Comparison of ENCODE assay signal across 25 cellular contexts in genomic region chr4:27148211-27148895, GRCh38.
A peak's percentile ranks its signal among the peaks of the same experiment; 100 is the strongest.
DNase-seq lines count a peak whose midpoint lies in the region; ATAC-seq, FAIRE-seq and TF ChIP-seq lines count a peak whose summit lies in the region.
"Had no signal": no experiment of that assay in that cellular context is flagged by ENCODE, and none has a peak within 500 bp of the region (broad histone marks: within the 10 kb centered on the region; RNA-seq: fewer than 3 reads in every experiment).

No MANE protein-coding gene starts in this region.

- no peaks in the 10 kb centered on the region for H3K27me3 ChIP-seq in esophagus muscularis mucosa
- H3K27me3 ChIP-seq: BLaER1 had no signal

- H3K9me3 ChIP-seq in esophagus muscularis mucosa (no peaks in the 10 kb centered on the region), kidney (ENCODE audit: control insufficient read depth in 1 of 2, low read length in 2 of 2) (no peaks in the 10 kb centered on the region)
- H3K9me3 ChIP-seq: HAP-1 had no signal

- H3K4me1 ChIP-seq in esophagus muscularis mucosa (no peaks in the 10 kb centered on the region), kidney (ENCODE audit: control insufficient read depth in 1 of 2, insufficient read depth in 1 of 2, low read depth in 1 of 2, low read length in 2 of 2) (no peaks in the 10 kb centered on the region)
- H3K4me1 ChIP-seq: BLaER1, HAP-1 had no signal

- intact Hi-C loops in esophagus muscularis mucosa (cut with DNase I) (no loop called here), kidney (cut with DNase I) (no loop called here)

- no peak overlapping the region for H3K4me3 ChIP-seq in esophagus muscularis mucosa
- no peak overlapping the region for H3K4me3 ChIP-seq in kidney (ENCODE audit: low read length in 2 of 2)
- H3K4me3 ChIP-seq: BLaER1, HAP-1, SK-N-MC had no signal

- TF ChIP-seq POLR2A in esophagus muscularis mucosa (IDR thresholded peaks at IDR 0.05; ENCODE audit: low read depth) = no peak

- H3K9ac ChIP-seq in kidney (ENCODE audit: low read length in 2 of 2) = no peak overlapping the region
- H3K9ac ChIP-seq: BLaER1 had no signal

- no peak for FAIRE-seq in kidney (lab: Jason Lieb, UNC)
- FAIRE-seq: GM12892 had no signal

- H3K27ac ChIP-seq in esophagus muscularis mucosa (replicated peaks in 1 of 4) (no peak overlapping the region), kidney (ENCODE audit: low read depth in 2 of 2, low read length in 2 of 2) (no peak overlapping the region)
- H3K27ac ChIP-seq: BLaER1, HL-60, SK-N-MC had no signal

- H3K36me3 ChIP-seq in esophagus muscularis mucosa (no peaks in the 10 kb centered on the region), kidney (ENCODE audit: control insufficient read depth in 1 of 2, insufficient read depth in 2 of 2, low read length in 2 of 2) (no peaks in the 10 kb centered on the region)
- H3K36me3 ChIP-seq: BLaER1, HAP-1 had no signal

- WGBS in esophagus muscularis mucosa = 90% methylated on average over 1 of the region's 1 CpG

- ATAC-seq in GM18858 (IDR thresholded peaks at IDR 0.05; ENCODE audit: unreplicated experiment) (no peak), HG03108 (IDR thresholded peaks at IDR 0.05; ENCODE audit: unreplicated experiment) (no peak)
- ATAC-seq in activated CD4-positive, CD25-positive, alpha-beta regulatory T cell treated with anti-CD3 and anti-CD28 coated beads, Interleukin-2, amount 50 U/mL, for 24 hours = no peak
- ATAC-seq: Panc1 had no signal

- TF ChIP-seq CTCF in esophagus muscularis mucosa (IDR thresholded peaks at IDR 0.05) = no peak
- no peak for TF ChIP-seq CTCF in kidney (IDR thresholded peaks at IDR 0.05; ENCODE audit: borderline replicate concordance, extremely low read depth, insufficient read depth)

- no peak for TF ChIP-seq EP300 in esophagus muscularis mucosa (IDR thresholded peaks at IDR 0.05)

- DNase-seq in EL = peak; percentile 53
- peak; percentile 27 for DNase-seq in RPMI7951 (ENCODE audit: low read depth)
- DNase-seq in esophagus muscularis mucosa (ENCODE audit: extremely low spot score) = peak; percentile 24
- DNase-seq in renal cortical epithelial cell (ENCODE audit: low read depth) = peak; percentile 59
- no peak for DNase-seq in kidney
- DNase-seq: CD4-positive, CD25-positive, alpha-beta regulatory T cell; DMS53; GOT3; NCI-H1092; NCI-H1417 treated with DMSO at 0.1 percent for 48 hours; NCI-H1694 treated with DMSO at 0.1 percent for 48 hours; NCI-H2081; NCI-H2227 treated with DMSO at 0.1 percent for 48 hours; NCI-H69; SHP77 treated with DMSO at 0.1 percent for 48 hours; SW 1271 had no signal
